ENCODE assay signal across 9 cellular contexts in the genomic region with DNA sequence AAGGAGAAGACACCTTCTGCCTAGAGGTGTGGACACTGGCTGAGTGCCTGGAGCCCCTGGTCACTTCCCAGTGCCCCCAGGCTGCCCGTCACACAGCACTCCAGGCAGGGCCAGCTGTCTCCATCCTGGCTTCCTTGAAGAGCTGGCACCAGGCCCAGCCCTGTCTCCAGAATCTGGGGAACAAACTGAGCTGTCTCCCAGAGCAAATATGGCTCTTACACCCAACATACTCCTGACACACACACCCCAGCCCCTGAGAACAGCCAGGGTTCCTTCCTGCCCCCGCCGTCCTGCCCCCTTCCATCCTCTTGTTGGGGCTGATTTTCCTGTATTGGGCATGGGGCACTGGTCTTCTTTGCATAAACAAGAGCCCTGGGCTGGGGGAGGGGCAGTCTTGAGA. TPM values are rescaled to one million over a fixed set of nuclear protein-coding genes. Genes with fewer than 3 reads are reported as not detected.
A peak's percentile ranks its signal among the peaks of the same experiment; 100 is the strongest.
DNase-seq lines count a peak whose midpoint lies in the region; ATAC-seq, FAIRE-seq and TF ChIP-seq lines count a peak whose summit lies in the region.
"Had no signal": no experiment of that assay in that cellular context is flagged by ENCODE, and none has a peak within 500 bp of the region (broad histone marks: within the 10 kb centered on the region; RNA-seq: fewer than 3 reads in every experiment).

No MANE protein-coding gene starts in this region.

- H3K9me3 ChIP-seq in HepG2 (ENCODE audit: low read length) (no peaks in the 10 kb centered on the region), tibial nerve (no peaks in the 10 kb centered on the region)

- no peak for TF ChIP-seq RAD21 in HepG2 (CRISPR knock-in tag; IDR thresholded peaks at IDR 0.05)

- H3K4me3 Mint-ChIP-seq in activated naive CD4-positive, alpha-beta T cell treated with anti-CD3 and anti-CD28 coated beads for 36 hours = no peak overlapping the region
- no peak overlapping the region for H3K4me3 Mint-ChIP-seq in activated naive CD8-positive, alpha-beta T cell treated with anti-CD3 and anti-CD28 coated beads for 36 hours

- peaks cover 31 to 53% of the 10 kb centered on the region in 2 experiments for H3K36me3 ChIP-seq in HepG2 (replicated peaks in 1 of 2; ENCODE audit: control insufficient read depth in 1 of 2, insufficient read depth in 2 of 2, low read length in 2 of 2)
- no peaks in the 10 kb centered on the region for H3K36me3 ChIP-seq in tibial nerve

- peaks cover 5% of the 10 kb centered on the region for H3K36me3 Mint-ChIP-seq in activated naive CD4-positive, alpha-beta T cell treated with anti-CD3 and anti-CD28 coated beads for 36 hours (ENCODE audit: low read depth)
- peaks cover 11% of the 10 kb centered on the region for H3K36me3 Mint-ChIP-seq in activated naive CD8-positive, alpha-beta T cell treated with anti-CD3 and anti-CD28 coated beads for 36 hours

- no TSS peak for BruUV-seq in HepG2 (replicated peaks; lab: Mats Ljungman, UMichigan)

- H2AFZ ChIP-seq in HepG2 (ENCODE audit: low read length) = no peak overlapping the region

- WGBS in HepG2 (ENCODE audit: low lambda C conversion rate) = 88% methylated on average over 2 of the region's 3 CpGs
- WGBS in tibial nerve, 2 donors = 72 to 73% methylated on average over 3 of the region's 3 CpGs

- H3K4me1 ChIP-seq in HepG2 (ENCODE audit: insufficient read depth, low read length) (peaks cover 100% of the 10 kb centered on the region), tibial nerve (peaks cover 5 to 98% (median 74%) of the 10 kb centered on the region in 4 donors)

- in situ Hi-C loops in HepG2 (cut with HindIII; ENCODE audit: extremely low pct_ligation_motif_present, low pct_unique_long_range_greater_than_20kb) = loop anchor here (10.0 kb wide), 1 partner anchor 323 kb away; a partner anchor contains a TSS

- H3K27ac Mint-ChIP-seq in activated naive CD4-positive, alpha-beta T cell treated with anti-CD3 and anti-CD28 coated beads for 36 hours = peak overlapping the region; percentile 86
- H3K27ac Mint-ChIP-seq in activated naive CD8-positive, alpha-beta T cell treated with anti-CD3 and anti-CD28 coated beads for 36 hours = peak overlapping the region; percentile 60

- TF ChIP-seq CTCF in HepG2 (CRISPR knock-in tag; IDR thresholded peaks at IDR 0.05) = no peak
- no peak for TF ChIP-seq CTCF in tibial nerve (IDR thresholded peaks at IDR 0.05)

- peak overlapping the region; percentile 92 for H3K4me2 ChIP-seq in HepG2 (ENCODE audit: low read depth, low read length)

- H3K4me1 Mint-ChIP-seq in activated naive CD4-positive, alpha-beta T cell treated with anti-CD3 and anti-CD28 coated beads for 36 hours (ENCODE audit: low read depth) = peaks cover 78% of the 10 kb centered on the region
- H3K4me1 Mint-ChIP-seq in activated naive CD8-positive, alpha-beta T cell treated with anti-CD3 and anti-CD28 coated beads for 36 hours = peaks cover 79% of the 10 kb centered on the region

- no peak for DNase-seq in activated naive CD4-positive, alpha-beta T cell treated with anti-CD3 and anti-CD28 coated beads for 36 hours
- no peak for DNase-seq in activated naive CD4-positive, alpha-beta T cell treated with Interleukin-2 at 50 U/mL for 16 hours
- no peak for DNase-seq in activated naive CD8-positive, alpha-beta T cell treated with anti-CD3 and anti-CD28 coated beads for 36 hours
- DNase-seq in HepG2 (ENCODE audit: low spot score) (no peak), tibial nerve (ENCODE audit: low spot score in 2 of 2) (no peak), NCI-H1417 treated with DMSO at 0.1 percent for 48 hours (lab: John Stamatoyannopoulos, UW) (no peak), NCI-H1048 (lab: John Stamatoyannopoulos, UW) (no peak)

- H3K27me3 Mint-ChIP-seq in activated naive CD4-positive, alpha-beta T cell treated with anti-CD3 and anti-CD28 coated beads for 36 hours (ENCODE audit: low read depth) = no peaks in the 10 kb centered on the region
- no peaks in the 10 kb centered on the region for H3K27me3 Mint-ChIP-seq in activated naive CD8-positive, alpha-beta T cell treated with anti-CD3 and anti-CD28 coated beads for 36 hours

- FAIRE-seq in HepG2 (lab: Jason Lieb, UNC) = no peak
- FAIRE-seq: colon had no signal

- TF ChIP-seq EP300 in HepG2 (IDR thresholded peaks at IDR 0.05; ENCODE audit: low read depth in 2 of 2, low read length in 2 of 2) (no peak), HepG2 (CRISPR knock-in tag; IDR thresholded peaks at IDR 0.05; ENCODE audit: borderline replicate concordance) (no peak), tibial nerve (IDR thresholded peaks at IDR 0.05) (no peak)

- intact Hi-C loops in activated naive CD4-positive, alpha-beta T cell treated with anti-CD3 and anti-CD28 coated beads for 36 hours (cut with micrococcal nuclease) = no loop called here
- intact Hi-C loops in HepG2 (cut with micrococcal nuclease; ENCODE audit: unreplicated experiment) = no loop called here

- peak overlapping the region; percentile 64 for H3K27ac ChIP-seq in HepG2 (ENCODE audit: extremely low read length, insufficient read depth, low read length)
- H3K27ac ChIP-seq in tibial nerve = peak overlapping the region in 3 of 4 donors; percentile 78 to 91 (median 85)

- peaks cover 86% of the 10 kb centered on the region for H4K20me1 ChIP-seq in HepG2 (ENCODE audit: insufficient read depth, low read length)

- peak overlapping the region; percentile 35; the same call in 1 of the 2 replicates for H3K9ac ChIP-seq in HepG2 (ENCODE audit: insufficient read depth, low read depth, low read length)

- H3K4me3 ChIP-seq in HepG2 (replicated peaks in 1 of 3; ENCODE audit: insufficient read depth in 1 of 3, low read depth in 2 of 3, low read length in 3 of 3) (peak overlapping the region in 1 of 3 experiments; percentile 49; a peak in 1 of 6 replicates), tibial nerve (no peak overlapping the region)

- no peaks in the 10 kb centered on the region for H3K9me3 Mint-ChIP-seq in activated naive CD4-positive, alpha-beta T cell treated with anti-CD3 and anti-CD28 coated beads for 36 hours
- no peaks in the 10 kb centered on the region for H3K9me3 Mint-ChIP-seq in activated naive CD8-positive, alpha-beta T cell treated with anti-CD3 and anti-CD28 coated beads for 36 hours

- CTCF ChIA-PET in activated naive CD4-positive, alpha-beta T cell treated with anti-CD3 and anti-CD28 coated beads for 36 hours (lab: Charles Lee) = interaction anchor here (1.1 to 4.5 kb wide), 6 partner anchors 8 to 108 kb away, joined by 3 to 28 read pairs (median 12); no protein-coding TSS in a partner anchor
- CTCF ChIA-PET in HepG2 (lab: Yijun Ruan, JAX; ENCODE audit: low intra/inter-chr PET ratio, low total read pairs) = interaction anchor here (0.8 kb wide), 1 partner anchor 9 kb away, joined by 3 read pairs; a partner anchor contains a TSS

- TF ChIP-seq POLR2A in HepG2 (IDR thresholded peaks at IDR 0.05; ENCODE audit: insufficient read depth in 1 of 2, low read depth in 2 of 2, low read length in 2 of 2) = no peak
- no peak for TF ChIP-seq POLR2A in tibial nerve (IDR thresholded peaks at IDR 0.05)

- ATAC-seq in HepG2 = no peak
- ATAC-seq in HG02973 (IDR thresholded peaks at IDR 0.05; ENCODE audit: unreplicated experiment) = no peak

- H3K27me3 ChIP-seq in HepG2 (ENCODE audit: control insufficient read depth in 1 of 2, insufficient read depth in 2 of 2, low read length in 2 of 2) = no peaks in the 10 kb centered on the region
- H3K27me3 ChIP-seq in tibial nerve = no peaks in the 10 kb centered on the region

- H3K79me2 ChIP-seq in HepG2 (ENCODE audit: insufficient read depth, low read length) = peaks cover 98% of the 10 kb centered on the region

- POLR2A ChIA-PET in HepG2 (lab: Yijun Ruan, JAX) = interaction anchor here (7.7 to 29.3 kb wide), 3 partner anchors 3 to 20 kb away, joined by 68 to 1459 read pairs (median 1459); a partner anchor contains a TSS

RNA-seq across cellular contexts. Expression of a gene that starts 9.1 kb away (rescaled TPM):
- 10 to 100 TPM; 70.8 to 77.6 TPM for total RNA-seq in activated naive CD4-positive, alpha-beta T cell treated with anti-CD3 and anti-CD28 coated beads for 36 hours
- total RNA-seq in activated naive CD8-positive, alpha-beta T cell treated with anti-CD3 and anti-CD28 coated beads for 36 hours = 100 to 1,000 TPM; 124 to 127 TPM
- 138 and 169 TPM in 2 replicates for total RNA-seq in HepG2 (2016; rRNA removed; fragmentation: Illumina TruSeq; extraction: Trizol)
- total RNA-seq in HepG2 (2016; cell fraction: cytosol; rRNA removed; fragmentation: Illumina TruSeq; extraction: Trizol; ENCODE audit: low read depth) = 27.0 and 28.2 TPM in 2 replicates
- total RNA-seq in HepG2 (2016; cell fraction: insoluble cytoplasmic fraction; rRNA removed; fragmentation: Illumina TruSeq; extraction: Trizol) = 118 and 171 TPM in 2 replicates
- total RNA-seq in HepG2 (2016; cell fraction: membrane; rRNA removed; fragmentation: Illumina TruSeq; extraction: Trizol) = 64.4 and 79.9 TPM in 2 replicates
- total RNA-seq in HepG2 (2016; cell fraction: nucleus; rRNA removed; fragmentation: Illumina TruSeq; extraction: Trizol) = 75.3 and 85.2 TPM in 2 replicates
- 266 and 269 TPM in 2 replicates for polyA plus RNA-seq in HepG2 (2011; rRNA removed)
- polyA plus RNA-seq in HepG2 (2011; cell fraction: cytosol; rRNA removed) = 232 and 243 TPM in 2 replicates
- polyA plus RNA-seq in HepG2 (2011; cell fraction: nucleus; rRNA removed) = 152 and 164 TPM in 2 replicates
- 209 and 226 TPM in 2 replicates for polyA plus RNA-seq in HepG2 (2012)
- polyA plus RNA-seq in HepG2 (2016; cell fraction: cytosol; fragmentation: Illumina TruSeq; extraction: Trizol; ENCODE audit: low read depth) = 52.4 and 55.7 TPM in 2 replicates
- 275 and 359 TPM in 2 replicates for polyA plus RNA-seq in HepG2 (2016; cell fraction: insoluble cytoplasmic fraction; fragmentation: Illumina TruSeq; extraction: Trizol; ENCODE audit: low read depth)
- polyA plus RNA-seq in HepG2 (2016; cell fraction: membrane; fragmentation: Illumina TruSeq; extraction: Trizol; ENCODE audit: low read depth) = 109 and 126 TPM in 2 replicates
- polyA plus RNA-seq in HepG2 (2016; cell fraction: nucleus; fragmentation: Illumina TruSeq; extraction: Trizol; ENCODE audit: insufficient read depth, low read depth) = 248 and 253 TPM in 2 replicates
- polyA minus RNA-seq in HepG2 (2011; rRNA and poly(A)+ RNA removed; ENCODE audit: low replicate concordance) = 92.0 and 295 TPM in 2 replicates
- 130 and 139 TPM in 2 replicates for polyA minus RNA-seq in HepG2 (2011; cell fraction: cytosol; rRNA and poly(A)+ RNA removed)
- polyA minus RNA-seq in HepG2 (2011; cell fraction: nucleus; rRNA and poly(A)+ RNA removed) = 62.8 and 68.1 TPM in 2 replicates
- total RNA-seq in tibial nerve = 10 to 100 TPM; 42.2 to 55.2 (median 53.0) TPM

RNA-seq across cellular contexts. Expression of a gene that starts 18.6 kb away (rescaled TPM):
- 10 to 100 TPM; 42.1 to 43.9 TPM for total RNA-seq in activated naive CD4-positive, alpha-beta T cell treated with anti-CD3 and anti-CD28 coated beads for 36 hours
- 10 to 100 TPM; 39.9 to 41.6 TPM for total RNA-seq in activated naive CD8-positive, alpha-beta T cell treated with anti-CD3 and anti-CD28 coated beads for 36 hours
- 37.6 and 44.2 TPM in 2 replicates for total RNA-seq in HepG2 (2016; rRNA removed; fragmentation: Illumina TruSeq; extraction: Trizol)
- total RNA-seq in HepG2 (2016; cell fraction: cytosol; rRNA removed; fragmentation: Illumina TruSeq; extraction: Trizol; ENCODE audit: low read depth) = 16.5 and 18.6 TPM in 2 replicates
- 38.7 and 44.6 TPM in 2 replicates for total RNA-seq in HepG2 (2016; cell fraction: insoluble cytoplasmic fraction; rRNA removed; fragmentation: Illumina TruSeq; extraction: Trizol)
- 25.6 and 29.9 TPM in 2 replicates for total RNA-seq in HepG2 (2016; cell fraction: membrane; rRNA removed; fragmentation: Illumina TruSeq; extraction: Trizol)
- total RNA-seq in HepG2 (2016; cell fraction: nucleus; rRNA removed; fragmentation: Illumina TruSeq; extraction: Trizol) = 44.5 and 46.0 TPM in 2 replicates
- polyA plus RNA-seq in HepG2 (2011; rRNA removed) = 39.7 and 49.8 TPM in 2 replicates
- polyA plus RNA-seq in HepG2 (2011; cell fraction: cytosol; rRNA removed) = 37.1 and 45.5 TPM in 2 replicates
- 152 and 183 TPM in 2 replicates for polyA plus RNA-seq in HepG2 (2011; cell fraction: nucleus; rRNA removed)
- 37.3 and 50.6 TPM in 2 replicates for polyA plus RNA-seq in HepG2 (2012)
- polyA plus RNA-seq in HepG2 (2016; cell fraction: cytosol; fragmentation: Illumina TruSeq; extraction: Trizol; ENCODE audit: low read depth) = 8.7 and 8.9 TPM in 2 replicates
- 35.3 and 35.8 TPM in 2 replicates for polyA plus RNA-seq in HepG2 (2016; cell fraction: insoluble cytoplasmic fraction; fragmentation: Illumina TruSeq; extraction: Trizol; ENCODE audit: low read depth)
- 17.6 and 19.9 TPM in 2 replicates for polyA plus RNA-seq in HepG2 (2016; cell fraction: membrane; fragmentation: Illumina TruSeq; extraction: Trizol; ENCODE audit: low read depth)
- 74.0 and 80.9 TPM in 2 replicates for polyA plus RNA-seq in HepG2 (2016; cell fraction: nucleus; fragmentation: Illumina TruSeq; extraction: Trizol; ENCODE audit: insufficient read depth, low read depth)
- polyA minus RNA-seq in HepG2 (2011; rRNA and poly(A)+ RNA removed; ENCODE audit: low replicate concordance) = 32.3 and 53.7 TPM in 2 replicates
- polyA minus RNA-seq in HepG2 (2011; cell fraction: cytosol; rRNA and poly(A)+ RNA removed) = 12.7 and 14.7 TPM in 2 replicates
- 56.3 and 64.3 TPM in 2 replicates for polyA minus RNA-seq in HepG2 (2011; cell fraction: nucleus; rRNA and poly(A)+ RNA removed)
- total RNA-seq in tibial nerve = 10 to 100 TPM; 27.5 to 78.6 (median 43.2) TPM

RNA-seq across cellular contexts. Expression of a gene that starts 20.4 kb away (rescaled TPM):
- total RNA-seq in activated naive CD4-positive, alpha-beta T cell treated with anti-CD3 and anti-CD28 coated beads for 36 hours = 1 to 10 TPM; 2.1 to 2.3 TPM
- total RNA-seq in activated naive CD8-positive, alpha-beta T cell treated with anti-CD3 and anti-CD28 coated beads for 36 hours = 1 to 10 TPM; 1.8 TPM
- total RNA-seq in HepG2 (2016; rRNA removed; fragmentation: Illumina TruSeq; extraction: Trizol) = 0.91 and 1.1 TPM in 2 replicates
- 0.30 TPM in 1 of 2 replicates, not detected in the other for total RNA-seq in HepG2 (2016; cell fraction: cytosol; rRNA removed; fragmentation: Illumina TruSeq; extraction: Trizol; ENCODE audit: low read depth)
- total RNA-seq in HepG2 (2016; cell fraction: insoluble cytoplasmic fraction; rRNA removed; fragmentation: Illumina TruSeq; extraction: Trizol) = 0.73 and 1.0 TPM in 2 replicates
- 0.83 and 0.93 TPM in 2 replicates for total RNA-seq in HepG2 (2016; cell fraction: membrane; rRNA removed; fragmentation: Illumina TruSeq; extraction: Trizol)
- total RNA-seq in HepG2 (2016; cell fraction: nucleus; rRNA removed; fragmentation: Illumina TruSeq; extraction: Trizol) = 0.96 and 1.3 TPM in 2 replicates
- 3.7 and 4.7 TPM in 2 replicates for polyA plus RNA-seq in HepG2 (2011; rRNA removed)
- polyA plus RNA-seq in HepG2 (2011; cell fraction: cytosol; rRNA removed) = 2.1 and 2.8 TPM in 2 replicates
- polyA plus RNA-seq in HepG2 (2011; cell fraction: nucleus; rRNA removed) = 7.0 and 8.4 TPM in 2 replicates
- 1.8 and 2.4 TPM in 2 replicates for polyA plus RNA-seq in HepG2 (2012)
- polyA plus RNA-seq in HepG2 (2016; cell fraction: cytosol; fragmentation: Illumina TruSeq; extraction: Trizol; ENCODE audit: low read depth) = 0.18 and 0.22 TPM in 2 replicates
- 0.83 and 0.93 TPM in 2 replicates for polyA plus RNA-seq in HepG2 (2016; cell fraction: insoluble cytoplasmic fraction; fragmentation: Illumina TruSeq; extraction: Trizol; ENCODE audit: low read depth)
- polyA plus RNA-seq in HepG2 (2016; cell fraction: membrane; fragmentation: Illumina TruSeq; extraction: Trizol; ENCODE audit: low read depth) = 0.48 and 0.49 TPM in 2 replicates
- polyA plus RNA-seq in HepG2 (2016; cell fraction: nucleus; fragmentation: Illumina TruSeq; extraction: Trizol; ENCODE audit: insufficient read depth, low read depth) = 2.4 and 2.8 TPM in 2 replicates
- polyA minus RNA-seq in HepG2 (2011; rRNA and poly(A)+ RNA removed; ENCODE audit: low replicate concordance) = 2.2 TPM in 1 of 2 replicates, not detected in the other
- 0.70 and 2.0 TPM in 2 replicates for polyA minus RNA-seq in HepG2 (2011; cell fraction: cytosol; rRNA and poly(A)+ RNA removed)
- 1.4 and 1.7 TPM in 2 replicates for polyA minus RNA-seq in HepG2 (2011; cell fraction: nucleus; rRNA and poly(A)+ RNA removed)
- 1 to 10 TPM in 3 of 4 donors, under 1 TPM in 1; 0.87 to 4.4 (median 2.3) TPM for total RNA-seq in tibial nerve

RNA-seq across cellular contexts. Expression of a gene that starts 44.8 kb away (rescaled TPM):
- total RNA-seq in activated naive CD4-positive, alpha-beta T cell treated with anti-CD3 and anti-CD28 coated beads for 36 hours = not detected
- not detected for total RNA-seq in activated naive CD8-positive, alpha-beta T cell treated with anti-CD3 and anti-CD28 coated beads for 36 hours
- total RNA-seq in HepG2 (2016; rRNA removed; fragmentation: Illumina TruSeq; extraction: Trizol) = not detected in 2 replicates
- not detected in 2 replicates for total RNA-seq in HepG2 (2016; cell fraction: cytosol; rRNA removed; fragmentation: Illumina TruSeq; extraction: Trizol; ENCODE audit: low read depth)
- total RNA-seq in HepG2 (2016; cell fraction: insoluble cytoplasmic fraction; rRNA removed; fragmentation: Illumina TruSeq; extraction: Trizol) = not detected in 2 replicates
- not detected in 2 replicates for total RNA-seq in HepG2 (2016; cell fraction: membrane; rRNA removed; fragmentation: Illumina TruSeq; extraction: Trizol)
- total RNA-seq in HepG2 (2016; cell fraction: nucleus; rRNA removed; fragmentation: Illumina TruSeq; extraction: Trizol) = not detected in 2 replicates
- not detected in 2 replicates for polyA plus RNA-seq in HepG2 (2011; rRNA removed)
- polyA plus RNA-seq in HepG2 (2011; cell fraction: cytosol; rRNA removed) = not detected in 2 replicates
- not detected in 2 replicates for polyA plus RNA-seq in HepG2 (2011; cell fraction: nucleus; rRNA removed)
- polyA plus RNA-seq in HepG2 (2012) = not detected in 2 replicates
- not detected in 2 replicates for polyA plus RNA-seq in HepG2 (2016; cell fraction: cytosol; fragmentation: Illumina TruSeq; extraction: Trizol; ENCODE audit: low read depth)
- not detected in 2 replicates for polyA plus RNA-seq in HepG2 (2016; cell fraction: insoluble cytoplasmic fraction; fragmentation: Illumina TruSeq; extraction: Trizol; ENCODE audit: low read depth)
- not detected in 2 replicates for polyA plus RNA-seq in HepG2 (2016; cell fraction: membrane; fragmentation: Illumina TruSeq; extraction: Trizol; ENCODE audit: low read depth)
- polyA plus RNA-seq in HepG2 (2016; cell fraction: nucleus; fragmentation: Illumina TruSeq; extraction: Trizol; ENCODE audit: insufficient read depth, low read depth) = not detected in 2 replicates
- not detected in 2 replicates for polyA minus RNA-seq in HepG2 (2011; rRNA and poly(A)+ RNA removed; ENCODE audit: low replicate concordance)
- polyA minus RNA-seq in HepG2 (2011; cell fraction: cytosol; rRNA and poly(A)+ RNA removed) = not detected in 2 replicates
- polyA minus RNA-seq in HepG2 (2011; cell fraction: nucleus; rRNA and poly(A)+ RNA removed) = not detected in 2 replicates
- 1 to 10 TPM in 1 of 4 donors, not detected in 3; 2.1 TPM for total RNA-seq in tibial nerve
